7 cellular contexts compared by ENCODE assay signal in the genomic region with DNA sequence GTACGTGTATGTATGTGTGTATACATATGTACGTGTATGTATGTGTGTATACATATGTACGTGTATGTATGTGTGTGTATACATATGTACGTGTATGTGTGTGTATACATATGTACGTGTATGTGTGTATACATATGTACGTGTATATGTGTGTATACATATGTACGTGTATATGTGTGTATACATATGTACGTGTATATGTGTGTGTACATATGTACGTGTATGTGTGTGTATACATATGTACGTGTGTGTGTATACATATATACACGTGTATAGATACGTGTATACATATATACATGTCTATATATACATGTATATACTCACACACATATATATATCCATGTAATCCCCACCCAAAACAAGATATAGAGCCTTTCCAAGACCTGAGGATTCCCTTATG. TPM values are rescaled to one million over a fixed set of nuclear protein-coding genes. Genes with fewer than 3 reads are reported as not detected.
DNase-seq lines count a peak whose midpoint lies in the region; FAIRE-seq and TF ChIP-seq lines count a peak whose summit lies in the region.
"Not testable (repeated sequence)": the region's sequence is repeated elsewhere in the genome, so short reads cannot be mapped to it uniquely, and the experiment has no call there.

No MANE protein-coding gene starts in this region.

- POLR2A ChIA-PET in CD8-positive, alpha-beta memory T cell (lab: Charles Lee) = not testable (repeated sequence)

- H3K27me3 ChIP-seq in CD8-positive, alpha-beta memory T cell (ENCODE audit: insufficient read depth, low read length, poor library complexity, severe bottlenecking); Loucy (ENCODE audit: insufficient read depth, low read length, poor library complexity, severe bottlenecking); endocrine pancreas (ENCODE audit: control insufficient read depth, insufficient read depth, low read length): not testable (repeated sequence)

- not testable (repeated sequence) for TF ChIP-seq CTCF in Loucy (conservative IDR thresholded peaks at IDR 0.05; ENCODE audit: low read length); kidney (IDR thresholded peaks at IDR 0.05; ENCODE audit: borderline replicate concordance, extremely low read depth, insufficient read depth)

- H3K4me2 ChIP-seq in Loucy (ENCODE audit: low read depth, low read length, poor library complexity, severe bottlenecking) = peak overlapping the region; percentile 89

- not testable (repeated sequence) for H3K27me3 Mint-ChIP-seq in CD8-positive, alpha-beta memory T cell; activated naive CD8-positive, alpha-beta T cell

- peaks cover 21 to 40% (median 22%) of the 10 kb centered on the region in 3 donors for H3K4me1 Mint-ChIP-seq in CD8-positive, alpha-beta memory T cell
- peaks cover 26% of the 10 kb centered on the region for H3K4me1 Mint-ChIP-seq in activated naive CD8-positive, alpha-beta T cell (ENCODE audit: low read depth)

- not testable (repeated sequence) for TF ChIP-seq POLR2A in GM12892 (IDR thresholded peaks at IDR 0.05; ENCODE audit: low read depth, low read length)

- not testable (repeated sequence) for H3F3A ChIP-seq in Loucy (ENCODE audit: low read depth)

- H3K9me2 ChIP-seq in Loucy (replicated peaks; ENCODE audit: low read depth, low read length) = not testable (repeated sequence)

- H3K27ac Mint-ChIP-seq in CD8-positive, alpha-beta memory T cell = peak overlapping the region in 4 of 8 donors; percentile 77 to 99 (median 94)
- H3K27ac Mint-ChIP-seq in activated naive CD8-positive, alpha-beta T cell = peak overlapping the region; percentile 91

- H3K36me3 Mint-ChIP-seq in CD8-positive, alpha-beta memory T cell = peaks cover 0 to 12% (median 3%) of the 10 kb centered on the region in 3 donors
- not testable (repeated sequence) for H3K36me3 Mint-ChIP-seq in activated naive CD8-positive, alpha-beta T cell

- not testable (repeated sequence) for H3K9ac ChIP-seq in Loucy (ENCODE audit: low read depth, low read length, poor library complexity, severe bottlenecking); endocrine pancreas (ENCODE audit: control insufficient read depth, insufficient read depth, low read length)
- H3K9ac ChIP-seq in kidney (ENCODE audit: low read length in 2 of 2) = peak overlapping the region in 1 of 2 donors; percentile 93

- peak overlapping the region in 4 of 7 donors; percentile 35 to 94 (median 76) for H3K4me3 Mint-ChIP-seq in CD8-positive, alpha-beta memory T cell
- not testable (repeated sequence) for H3K4me3 Mint-ChIP-seq in activated naive CD8-positive, alpha-beta T cell

- not testable (repeated sequence) for H3K9me3 ChIP-seq in CD8-positive, alpha-beta memory T cell (ENCODE audit: low read length); Loucy (ENCODE audit: insufficient read depth, low read depth, low read length); endocrine pancreas (ENCODE audit: control insufficient read depth, low read length); kidney (ENCODE audit: control insufficient read depth in 1 of 2, low read length in 2 of 2)

- CTCF ChIA-PET in CD8-positive, alpha-beta memory T cell (lab: Charles Lee) = not testable (repeated sequence)

- not testable (repeated sequence) for H3K79me2 ChIP-seq in Loucy (ENCODE audit: insufficient read depth, low read length)

- FAIRE-seq in GM12892 (lab: Jason Lieb, UNC) = peak; percentile 67
- FAIRE-seq in kidney (lab: Jason Lieb, UNC) = not testable (repeated sequence)
- peak; percentile 96 for FAIRE-seq in urothelium cell line (lab: Jason Lieb, UNC)

- H3K4me3 ChIP-seq in CD8-positive, alpha-beta memory T cell (ENCODE audit: low read length); Loucy (ENCODE audit: low read length, poor library complexity, severe bottlenecking): not testable (repeated sequence)
- peak overlapping the region; percentile 68 for H3K4me3 ChIP-seq in endocrine pancreas (ENCODE audit: control insufficient read depth, insufficient read depth, low read length)
- H3K4me3 ChIP-seq in kidney (ENCODE audit: low read length in 2 of 2) = peak overlapping the region; percentile 3 to 86

- not testable (repeated sequence) for H3K9me3 Mint-ChIP-seq in CD8-positive, alpha-beta memory T cell; activated naive CD8-positive, alpha-beta T cell (ENCODE audit: low read depth)

- not testable (repeated sequence) for DNase-seq in CD8-positive, alpha-beta memory T cell; GM12892 (ENCODE audit: insufficient read length); kidney; urothelium cell line (ENCODE audit: low spot score)

- peaks cover 17% of the 10 kb centered on the region for H3K4me1 ChIP-seq in CD8-positive, alpha-beta memory T cell (ENCODE audit: insufficient read depth, low read length)
- H3K4me1 ChIP-seq in Loucy (ENCODE audit: insufficient read depth, low read length, poor library complexity, severe bottlenecking) (peaks cover 14% of the 10 kb centered on the region), endocrine pancreas (ENCODE audit: control insufficient read depth, insufficient read depth, low read length) (peaks cover 10% of the 10 kb centered on the region), kidney (ENCODE audit: control insufficient read depth in 1 of 2, insufficient read depth in 1 of 2, low read depth in 1 of 2, low read length in 2 of 2) (peaks cover 11 to 18% of the 10 kb centered on the region in 2 donors)

- not testable (repeated sequence) for H3K36me3 ChIP-seq in CD8-positive, alpha-beta memory T cell (ENCODE audit: insufficient read depth, low read length); Loucy (ENCODE audit: insufficient read depth, low read length); endocrine pancreas (ENCODE audit: control insufficient read depth, insufficient read depth, low read length); kidney (ENCODE audit: control insufficient read depth in 1 of 2, insufficient read depth in 2 of 2, low read length in 2 of 2)

- H4K20me1 ChIP-seq in Loucy (ENCODE audit: insufficient read depth, low read length, poor library complexity, severe bottlenecking) = not testable (repeated sequence)

- not testable (repeated sequence) for H3K27ac ChIP-seq in CD8-positive, alpha-beta memory T cell (ENCODE audit: low read depth, low read length); kidney (ENCODE audit: low read depth in 2 of 2, low read length in 2 of 2)

- H2AFZ ChIP-seq in Loucy (ENCODE audit: low read length) = not testable (repeated sequence)

- intact Hi-C loops in kidney (cut with DNase I) = not testable (repeated sequence)

RNA-seq across cellular contexts. Expression of gene POU6F1, which starts 2.0 kb away (rescaled TPM):
- total RNA-seq in CD8-positive, alpha-beta memory T cell = 10 to 100 TPM; 12.0 to 15.4 TPM
- 2.2 TPM for polyA plus RNA-seq in CD8-positive, alpha-beta memory T cell
- polyA plus RNA-seq in GM12892 (2012; ENCODE audit: missing spikeins) = 5.5 TPM
- 20.0 TPM for total RNA-seq in kidney
- 5.2 TPM for polyA plus RNA-seq in kidney (ENCODE audit: insufficient read depth, low read depth, low replicate concordance)

RNA-seq across cellular contexts. Expression of gene DAZAP2, which starts 18.8 kb away (rescaled TPM):
- 100 to 1,000 TPM in 1 of 2 experiments, 10 to 100 TPM in 1; 97.2 to 100 TPM for total RNA-seq in CD8-positive, alpha-beta memory T cell
- polyA plus RNA-seq in CD8-positive, alpha-beta memory T cell = 1,407 TPM
- 107 TPM for polyA plus RNA-seq in GM12892 (2012; ENCODE audit: missing spikeins)
- 319 TPM for total RNA-seq in kidney
- polyA plus RNA-seq in kidney (ENCODE audit: insufficient read depth, low read depth, low replicate concordance) = 363 TPM

RNA-seq across cellular contexts. Expression of gene TFCP2, which starts 46.9 kb away (rescaled TPM):
- total RNA-seq in CD8-positive, alpha-beta memory T cell = 10 to 100 TPM; 41.0 to 41.9 TPM
- polyA plus RNA-seq in CD8-positive, alpha-beta memory T cell = 13.9 TPM
- 20.6 TPM for polyA plus RNA-seq in GM12892 (2012; ENCODE audit: missing spikeins)
- total RNA-seq in kidney = 31.2 TPM
- polyA plus RNA-seq in kidney (ENCODE audit: insufficient read depth, low read depth, low replicate concordance) = 15.2 TPM

RNA-seq across cellular contexts. Expression of gene SMAGP, which starts 50.4 kb away (rescaled TPM):
- total RNA-seq in CD8-positive, alpha-beta memory T cell = under 1 TPM; 0.72 to 0.84 TPM
- 28.9 TPM for polyA plus RNA-seq in CD8-positive, alpha-beta memory T cell
- polyA plus RNA-seq in GM12892 (2012; ENCODE audit: missing spikeins) = 2.8 TPM
- total RNA-seq in kidney = 28.5 TPM
- polyA plus RNA-seq in kidney (ENCODE audit: insufficient read depth, low read depth, low replicate concordance) = 22.8 TPM
